14 cellular contexts compared by ENCODE assay signal in the genomic region with DNA sequence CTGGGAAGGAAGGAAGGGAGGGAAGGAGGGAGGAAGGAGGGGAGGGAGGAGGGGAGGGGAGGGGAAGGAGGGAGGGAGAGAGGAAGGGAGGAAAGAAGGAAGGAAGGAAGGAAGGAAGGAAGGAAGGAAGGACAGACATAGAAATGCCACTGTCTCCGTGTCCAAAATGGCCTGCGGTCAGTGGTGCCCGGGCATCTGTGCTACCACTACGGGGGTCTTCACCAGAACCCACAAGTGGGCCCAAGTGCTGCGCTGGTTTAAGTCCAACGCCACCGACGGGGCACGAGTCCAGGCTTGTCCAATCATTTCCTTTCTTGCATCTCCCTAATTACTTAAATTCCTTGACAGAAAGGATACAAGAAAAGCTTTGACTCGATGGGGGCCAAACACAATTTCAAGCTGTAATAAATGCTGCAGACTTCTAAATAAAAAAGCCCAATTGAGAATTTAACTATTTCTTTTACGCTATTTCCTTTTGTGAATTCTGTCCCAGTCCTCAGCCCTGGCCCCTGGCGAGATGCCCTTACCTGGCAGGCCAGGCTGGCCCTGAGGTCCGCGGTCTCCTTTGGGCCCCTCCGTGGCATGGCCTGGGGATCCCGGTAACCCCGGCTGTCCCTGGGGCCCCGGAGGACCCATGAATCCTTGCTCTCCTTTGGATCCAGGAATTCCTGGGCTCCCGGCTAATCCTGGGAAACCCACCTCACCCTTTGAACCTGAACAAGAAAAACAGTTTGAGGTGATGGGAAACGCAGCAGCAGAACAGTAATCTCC.
DNase-seq lines count a peak whose midpoint lies in the region; ATAC-seq and TF ChIP-seq lines count a peak whose summit lies in the region.
"Had no signal": no experiment of that assay in that cellular context is flagged by ENCODE, and none has a peak within 500 bp of the region (broad histone marks: within the 10 kb centered on the region; RNA-seq: fewer than 3 reads in every experiment).

No MANE protein-coding gene starts in this region.

- H3K9ac ChIP-seq in HUES6 (ENCODE audit: low read length), result no peak overlapping the region
- H3K9ac ChIP-seq in subcutaneous abdominal adipose tissue (ENCODE audit: low read length in 5 of 5), result no peak overlapping the region
- H3K9ac ChIP-seq: BLaER1 treated with 17β-estradiol and CSF1 and Interleukin-3, amounts not matched to agents 10 nM and 100 nM had no signal

- H3K36me3 ChIP-seq in HUES6 (ENCODE audit: control insufficient read depth, insufficient read depth, low read length) (peaks cover 80% of the 10 kb centered on the region), gastroesophageal sphincter (peaks cover 5 to 100% of the 10 kb centered on the region in 2 donors), subcutaneous abdominal adipose tissue (ENCODE audit: control insufficient read depth in 5 of 5, insufficient read depth in 5 of 5, low read length in 5 of 5) (peaks cover 40 to 98% (median 89%) of the 10 kb centered on the region in 5 donors)

- H3K4me3 Mint-ChIP-seq in chondrocyte (ENCODE audit: unreplicated experiment), result no peak overlapping the region
- H3K4me3 Mint-ChIP-seq: CD4-positive, CD25-positive, alpha-beta regulatory T cell; H9 had no signal

- peaks cover 67% of the 10 kb centered on the region for H3K36me3 Mint-ChIP-seq in chondrocyte (ENCODE audit: low read depth)
- H3K36me3 Mint-ChIP-seq: CD4-positive, CD25-positive, alpha-beta regulatory T cell had no signal

- H3K27me3 Mint-ChIP-seq in chondrocyte (ENCODE audit: low read depth), result no peaks in the 10 kb centered on the region
- H3K27me3 Mint-ChIP-seq: CD4-positive, CD25-positive, alpha-beta regulatory T cell had no signal

- no peak for TF ChIP-seq POLR2A in gastroesophageal sphincter (IDR thresholded peaks at IDR 0.05)

- H3K27ac ChIP-seq in HUES6 (ENCODE audit: low read depth, low read length) (0 out of 2 replicates have a peak overlapping the region, but pooled peaks have one; percentile 37), gastroesophageal sphincter (peak overlapping the region in 3 of 4 donors; percentile 46 to 55 (median 48)), subcutaneous abdominal adipose tissue (ENCODE audit: low read depth, low read length) (peak overlapping the region; percentile 33)
- H3K27ac ChIP-seq: BLaER1 treated with 17β-estradiol and CSF1 and Interleukin-3, amounts not matched to agents 10 nM and 100 nM had no signal

- no peaks in the 10 kb centered on the region for H3K9me3 Mint-ChIP-seq in chondrocyte (ENCODE audit: low read depth)

- 75 to 79% methylated on average over 8 to 14 of the region's 20 CpGs for WGBS in gastroesophageal sphincter (ENCODE audit: low coverage in 1 of 2), 2 donors

- DNase-seq in chondrocyte (ENCODE audit: low spot score) (no peak), NCI-H1436 (lab: John Stamatoyannopoulos, UW) (no peak), MV-4-11 (lab: John Stamatoyannopoulos, UW) (no peak), retina (no peak)
- DNase-seq: ACHN; CD4-positive, CD25-positive, alpha-beta regulatory T cell; DMS53; GOT3; H9 had no signal

- H3K27me3 ChIP-seq in HUES6 (ENCODE audit: control insufficient read depth, insufficient read depth, low read length), result no peaks in the 10 kb centered on the region
- H3K27me3 ChIP-seq in gastroesophageal sphincter, result no peaks in the 10 kb centered on the region
- no peaks in the 10 kb centered on the region for H3K27me3 ChIP-seq in subcutaneous abdominal adipose tissue (ENCODE audit: control insufficient read depth in 5 of 5, insufficient read depth in 4 of 5, low read length in 5 of 5)
- H3K27me3 ChIP-seq: BLaER1 treated with 17β-estradiol and CSF1 and Interleukin-3, amounts not matched to agents 10 nM and 100 nM had no signal

- TF ChIP-seq CTCF in chondrocyte (IDR thresholded peaks at IDR 0.05), result no peak
- TF ChIP-seq CTCF in gastroesophageal sphincter (IDR thresholded peaks at IDR 0.05), result no peak

- TF ChIP-seq EP300 in gastroesophageal sphincter (IDR thresholded peaks at IDR 0.05), result no peak

- no peak overlapping the region for H3K4me3 ChIP-seq in HUES6 (ENCODE audit: low read depth, low read length)
- H3K4me3 ChIP-seq in gastroesophageal sphincter, result no peak overlapping the region
- no peak overlapping the region for H3K4me3 ChIP-seq in subcutaneous abdominal adipose tissue (ENCODE audit: low read depth in 1 of 5, low read length in 5 of 5)
- H3K4me3 ChIP-seq: BLaER1 treated with 17β-estradiol and CSF1 and Interleukin-3, amounts not matched to agents 10 nM and 100 nM had no signal

- peaks cover 4% of the 10 kb centered on the region for H3K4me1 Mint-ChIP-seq in chondrocyte (ENCODE audit: low read depth)
- H3K4me1 Mint-ChIP-seq: CD4-positive, CD25-positive, alpha-beta regulatory T cell had no signal

- H3K9me3 ChIP-seq in HUES6 (ENCODE audit: control insufficient read depth, insufficient read depth, low read depth, low read length) (no peaks in the 10 kb centered on the region), gastroesophageal sphincter (peaks cover 0 to 8% (median 0%) of the 10 kb centered on the region in 3 donors), subcutaneous abdominal adipose tissue (ENCODE audit: control insufficient read depth in 5 of 5, low read length in 5 of 5) (peaks cover 0 to 6% (median 0%) of the 10 kb centered on the region in 5 donors)

- no peaks in the 10 kb centered on the region for H3K4me1 ChIP-seq in HUES6 (ENCODE audit: control insufficient read depth, insufficient read depth, low read length)
- H3K4me1 ChIP-seq in gastroesophageal sphincter, result peaks cover 0 to 13% (median 0%) of the 10 kb centered on the region in 3 donors
- peaks cover 0 to 13% (median 0%) of the 10 kb centered on the region in 5 donors for H3K4me1 ChIP-seq in subcutaneous abdominal adipose tissue (ENCODE audit: control insufficient read depth in 5 of 5, insufficient read depth in 5 of 5, low read length in 5 of 5)
- H3K4me1 ChIP-seq: BLaER1 treated with 17β-estradiol and CSF1 and Interleukin-3, amounts not matched to agents 10 nM and 100 nM had no signal

- ATAC-seq in gastroesophageal sphincter (no peak), HG03571 (IDR thresholded peaks at IDR 0.05; ENCODE audit: unreplicated experiment) (no peak)

- H3K27ac Mint-ChIP-seq in chondrocyte (ENCODE audit: unreplicated experiment), result peak overlapping the region; percentile 79
- H3K27ac Mint-ChIP-seq: CD4-positive, CD25-positive, alpha-beta regulatory T cell had no signal
